In the genomic region with DNA sequence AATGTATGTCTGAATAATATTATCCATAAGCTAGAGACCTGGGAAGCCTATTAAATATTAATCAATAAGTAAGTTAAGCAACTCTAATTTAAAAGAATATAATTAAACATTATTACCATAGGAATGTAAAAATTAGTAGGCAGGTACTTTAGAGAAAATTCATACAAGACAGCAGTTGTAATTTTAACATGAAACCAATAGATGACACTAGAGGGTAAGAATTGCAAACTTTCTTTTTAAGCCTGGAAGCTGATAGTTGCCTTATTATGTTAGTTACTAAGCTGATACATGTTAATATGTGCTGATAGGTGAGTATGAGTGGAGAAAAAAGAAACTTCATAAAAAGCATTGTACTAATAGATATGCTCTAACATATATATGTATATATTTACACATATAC, we compare ENCODE assay signal across 9 cellular contexts.
DNase-seq lines count a peak whose midpoint lies in the region; ATAC-seq, FAIRE-seq and TF ChIP-seq lines count a peak whose summit lies in the region.
"Had no signal": no experiment of that assay in that cellular context is flagged by ENCODE, and none has a peak within 500 bp of the region (broad histone marks: within the 10 kb centered on the region; RNA-seq: fewer than 3 reads in every experiment).

No MANE protein-coding gene starts in this region.

- no peak for DNase-seq in AG09309 (ENCODE audit: low read depth)
- no peak for DNase-seq in GM13976 (ENCODE audit: low spot score)
- DNase-seq in OCI-LY7 (ENCODE audit: low spot score), result no peak
- peak; percentile 23 for DNase-seq in hepatocyte (ENCODE audit: low spot score)
- no peak for DNase-seq in pancreas
- no peak for DNase-seq in activated T-helper 1 cell treated with anti-CD3 and anti-CD28 coated beads, Interleukin-12 subunit alpha, Interleukin-12 subunit beta, Interleukin-2, Interleukin-4 antibody, amounts not matched to agents 30 ng/mL and 10 ng/mL and 1 ng/mL, durations not matched to agents 14 hours and 24 hours and 36 hours (ENCODE audit: low spot score)
- no peak for DNase-seq in HEK293T (ENCODE audit: extremely low spot score)
- DNase-seq: stimulated activated naive CD4-positive, alpha-beta T cell treated with Interleukin-2 at 50 U/mL for 16 hours had no signal

- no peaks in the 10 kb centered on the region for H3K36me3 ChIP-seq in OCI-LY7 (ENCODE audit: insufficient read depth, low read length)
- no peaks in the 10 kb centered on the region for H3K36me3 ChIP-seq in hepatocyte (replicated peaks; ENCODE audit: insufficient read depth, low read depth)
- no peaks in the 10 kb centered on the region for H3K36me3 ChIP-seq in pancreas

- no peak overlapping the region for H3K27ac ChIP-seq in OCI-LY7 (ENCODE audit: low read depth, low read length, poor library complexity, severe bottlenecking)
- H3K27ac ChIP-seq in hepatocyte, result no peak overlapping the region
- no peak overlapping the region for H3K27ac ChIP-seq in pancreas

- H3K4me2 ChIP-seq in OCI-LY7 (ENCODE audit: low read length) (no peak overlapping the region), hepatocyte (no peak overlapping the region)

- no peaks in the 10 kb centered on the region for H3K27me3 Mint-ChIP-seq in activated T-helper 1 cell treated with anti-CD3 and anti-CD28 coated beads, Interleukin-12 subunit alpha, Interleukin-12 subunit beta, Interleukin-2, Interleukin-4 antibody, amounts not matched to agents 30 ng/mL and 10 ng/mL and 1 ng/mL, durations not matched to agents 14 hours and 24 hours and 36 hours (ENCODE audit: insufficient read depth)

- H3K4me1 ChIP-seq in OCI-LY7 (ENCODE audit: insufficient read depth, low read length, poor library complexity, severe bottlenecking), result no peaks in the 10 kb centered on the region
- H3K4me1 ChIP-seq in hepatocyte (ENCODE audit: insufficient read depth), result peaks cover 3% of the 10 kb centered on the region
- no peaks in the 10 kb centered on the region for H3K4me1 ChIP-seq in pancreas

- H3K79me2 ChIP-seq in OCI-LY7 (ENCODE audit: insufficient read depth, low read depth, low read length) (no peaks in the 10 kb centered on the region), hepatocyte (no peaks in the 10 kb centered on the region)

- BruUV-seq in OCI-LY7 (replicated peaks; lab: Mats Ljungman, UMichigan), result no TSS peak

- ATAC-seq in pancreas (no peak), GM18519 (IDR thresholded peaks at IDR 0.05; ENCODE audit: low FRiP score, unreplicated experiment) (no peak)

- H3K9me3 Mint-ChIP-seq in activated T-helper 1 cell treated with anti-CD3 and anti-CD28 coated beads, Interleukin-12 subunit alpha, Interleukin-12 subunit beta, Interleukin-2, Interleukin-4 antibody, amounts not matched to agents 30 ng/mL and 10 ng/mL and 1 ng/mL, durations not matched to agents 14 hours and 24 hours and 36 hours, result no peaks in the 10 kb centered on the region

- H4K20me1 ChIP-seq in OCI-LY7 (ENCODE audit: insufficient read depth, low read length) (no peaks in the 10 kb centered on the region), hepatocyte (ENCODE audit: insufficient read depth, poor library complexity, severe bottlenecking) (no peaks in the 10 kb centered on the region)

- no peak overlapping the region for H3K4me3 Mint-ChIP-seq in activated T-helper 1 cell treated with anti-CD3 and anti-CD28 coated beads, Interleukin-12 subunit alpha, Interleukin-12 subunit beta, Interleukin-2, Interleukin-4 antibody, amounts not matched to agents 30 ng/mL and 10 ng/mL and 1 ng/mL, durations not matched to agents 14 hours and 24 hours and 36 hours

- H3K27me3 ChIP-seq in hepatocyte, result no peaks in the 10 kb centered on the region
- peaks cover 0 to 3% (median 1%) of the 10 kb centered on the region in 4 donors for H3K27me3 ChIP-seq in pancreas

- no peaks in the 10 kb centered on the region for H3K4me1 Mint-ChIP-seq in activated T-helper 1 cell treated with anti-CD3 and anti-CD28 coated beads, Interleukin-12 subunit alpha, Interleukin-12 subunit beta, Interleukin-2, Interleukin-4 antibody, amounts not matched to agents 30 ng/mL and 10 ng/mL and 1 ng/mL, durations not matched to agents 14 hours and 24 hours and 36 hours (ENCODE audit: low read depth)

- H2AFZ ChIP-seq in OCI-LY7 (ENCODE audit: low read length) (no peak overlapping the region), hepatocyte (no peak overlapping the region)

- H3K4me3 ChIP-seq in AG09309 (ENCODE audit: control insufficient read depth, low read depth, low read length) (no peak overlapping the region), OCI-LY7 (ENCODE audit: low read depth, low read length, poor library complexity, severe bottlenecking) (no peak overlapping the region), hepatocyte (no peak overlapping the region), pancreas (no peak overlapping the region)

- H3K9me2 ChIP-seq in OCI-LY7 (ENCODE audit: insufficient read depth, low read length), result no peaks in the 10 kb centered on the region
- H3K9me2 ChIP-seq in hepatocyte (replicated peaks; ENCODE audit: insufficient read depth), result no peaks in the 10 kb centered on the region

- in situ Hi-C loops in GM13976 (cut with MboI; ENCODE audit: low sequenced_read_pairs, unreplicated experiment), result no loop called here

- H3K27ac Mint-ChIP-seq in activated T-helper 1 cell treated with anti-CD3 and anti-CD28 coated beads, Interleukin-12 subunit alpha, Interleukin-12 subunit beta, Interleukin-2, Interleukin-4 antibody, amounts not matched to agents 30 ng/mL and 10 ng/mL and 1 ng/mL, durations not matched to agents 14 hours and 24 hours and 36 hours, result no peak overlapping the region

- H3K9me3 ChIP-seq in OCI-LY7 (ENCODE audit: low read length) (no peaks in the 10 kb centered on the region), hepatocyte (ENCODE audit: low read depth) (no peaks in the 10 kb centered on the region), pancreas (no peaks in the 10 kb centered on the region)

- H3K36me3 Mint-ChIP-seq in activated T-helper 1 cell treated with anti-CD3 and anti-CD28 coated beads, Interleukin-12 subunit alpha, Interleukin-12 subunit beta, Interleukin-2, Interleukin-4 antibody, amounts not matched to agents 30 ng/mL and 10 ng/mL and 1 ng/mL, durations not matched to agents 14 hours and 24 hours and 36 hours (ENCODE audit: low read depth), result no peaks in the 10 kb centered on the region

- intact Hi-C loops in OCI-LY7 (cut with micrococcal nuclease; ENCODE audit: unreplicated experiment), result no loop called here
- intact Hi-C loops in pancreas (cut with DNase I), result no loop called here
- intact Hi-C loops in activated T-helper 1 cell treated with anti-CD3 and anti-CD28 coated beads, Interleukin-12 subunit alpha, Interleukin-12 subunit beta, Interleukin-2, Interleukin-4 antibody, amounts not matched to agents 30 ng/mL and 10 ng/mL and 1 ng/mL, durations not matched to agents 14 hours and 24 hours and 36 hours (cut with micrococcal nuclease), result no loop called here

- no peak for FAIRE-seq in pancreas (lab: Jason Lieb, UNC)

- CTCF ChIA-PET in OCI-LY7 (lab: Charles Lee; ENCODE audit: unreplicated experiment), result no interaction called here
- CTCF ChIA-PET in HEK293T (lab: Yijun Ruan, JAX), result no interaction called here

- TF ChIP-seq CTCF in AG09309 (IDR thresholded peaks at IDR 0.05; ENCODE audit: control insufficient read depth, insufficient read depth, low read depth, low read length, missing control alignments) (peak; percentile 28), GM13976 (IDR thresholded peaks at IDR 0.05; ENCODE audit: borderline replicate concordance, control extremely low read depth, extremely low read depth, insufficient read depth, missing control alignments) (peak; percentile 26), OCI-LY7 (conservative IDR thresholded peaks at IDR 0.05; ENCODE audit: low read length) (peak; percentile 49), hepatocyte (IDR thresholded peaks at IDR 0.05; ENCODE audit: poor library complexity) (peak; percentile 74), pancreas (IDR thresholded peaks at IDR 0.05) (no peak)

- POLR2A ChIA-PET in OCI-LY7 (lab: Charles Lee), result no interaction called here
- POLR2A ChIA-PET in HEK293T (lab: Yijun Ruan, JAX), result no interaction called here

TF ChIP-seq in HEK293T, 16 proteins besides CTCF, POLR2A, EP300 and RAD21:
- no peak for TF ChIP-seq L3MBTL2 (conservative IDR thresholded peaks at IDR 0.05)
- TF ChIP-seq, protein P1, sequence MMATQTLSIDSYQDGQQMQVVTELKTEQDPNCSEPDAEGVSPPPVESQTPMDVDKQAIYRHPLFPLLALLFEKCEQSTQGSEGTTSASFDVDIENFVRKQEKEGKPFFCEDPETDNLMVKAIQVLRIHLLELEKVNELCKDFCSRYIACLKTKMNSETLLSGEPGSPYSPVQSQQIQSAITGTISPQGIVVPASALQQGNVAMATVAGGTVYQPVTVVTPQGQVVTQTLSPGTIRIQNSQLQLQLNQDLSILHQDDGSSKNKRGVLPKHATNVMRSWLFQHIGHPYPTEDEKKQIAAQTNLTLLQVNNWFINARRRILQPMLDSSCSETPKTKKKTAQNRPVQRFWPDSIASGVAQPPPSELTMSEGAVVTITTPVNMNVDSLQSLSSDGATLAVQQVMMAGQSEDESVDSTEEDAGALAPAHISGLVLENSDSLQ (IDR thresholded peaks at IDR 0.05), result no peak
- no peak for TF ChIP-seq FOXM1 (IDR thresholded peaks at IDR 0.05; ENCODE audit: borderline replicate concordance)
- TF ChIP-seq LEF1 (IDR thresholded peaks at IDR 0.05; ENCODE audit: borderline replicate concordance), result no peak
- no peak for TF ChIP-seq ARNT (IDR thresholded peaks at IDR 0.05)
- TF ChIP-seq SUZ12 (IDR thresholded peaks at IDR 0.05), result no peak
- no peak for TF ChIP-seq ELF4 (IDR thresholded peaks at IDR 0.05)
- TF ChIP-seq CTBP1 (IDR thresholded peaks at IDR 0.05; ENCODE audit: borderline replicate concordance), result no peak
- no peak for TF ChIP-seq BHLHE40 (IDR thresholded peaks at IDR 0.05; ENCODE audit: borderline replicate concordance)
- no peak for TF ChIP-seq FOXA1 (IDR thresholded peaks at IDR 0.05)

Comparison
In these comparisons a context has a peak if more than half of its experiments do, and no peak if none do; other contexts are left out.
1. CTCF ChIP-seq: peak in AG09309 (single experiment), GM13976 (single experiment), OCI-LY7 (single experiment) and hepatocyte (single experiment); none in pancreas (0 of 4).